In the genomic region with DNA sequence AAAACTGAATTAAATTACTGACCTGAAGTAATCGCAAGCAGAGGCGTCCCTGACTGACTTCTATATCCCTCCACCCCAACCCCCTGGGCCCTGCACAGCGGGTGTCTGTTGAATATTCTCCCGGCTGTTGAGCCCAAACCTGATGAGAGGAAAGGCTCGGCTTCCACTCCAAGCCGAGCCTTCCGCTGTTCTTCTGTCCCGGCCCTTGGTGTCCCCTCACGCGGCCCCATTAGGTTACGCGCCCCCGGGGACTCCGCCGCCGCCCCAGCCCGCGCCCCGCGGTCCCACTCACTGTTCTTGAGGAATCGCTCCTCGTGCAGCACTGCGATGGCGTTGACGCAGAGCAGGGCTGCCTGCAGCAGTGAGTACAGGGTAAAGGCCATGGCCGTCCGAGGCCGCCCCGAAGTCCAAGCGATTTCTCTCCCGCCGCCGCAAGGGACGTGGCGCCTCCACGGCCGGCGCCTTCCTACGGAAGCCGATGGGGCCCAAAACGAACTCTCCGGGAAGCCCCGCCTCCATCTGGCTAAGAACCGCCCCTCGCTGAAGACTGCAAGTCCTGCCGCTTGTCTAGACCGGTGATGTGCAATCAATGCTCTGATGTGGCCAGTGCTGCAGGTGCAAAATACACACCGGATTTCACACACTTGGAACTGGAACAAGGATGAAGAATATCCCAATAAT, we compare ENCODE assay signal across 1 cellular context.
A peak's percentile ranks its signal among the peaks of the same experiment; 100 is the strongest.
TF ChIP-seq lines count a peak whose summit lies in the region.

A gene with protein sequence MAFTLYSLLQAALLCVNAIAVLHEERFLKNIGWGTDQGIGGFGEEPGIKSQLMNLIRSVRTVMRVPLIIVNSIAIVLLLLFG (minus strand): TSS at position 470 of the 681 bp plus-strand sequence. CDS start 87 bp downstream, at position 383.

TF ChIP-seq in HepG2, 621 proteins besides CTCF, POLR2A, EP300 and RAD21 (continued from another document and continues in another):
- no peak for TF ChIP-seq ZNF142 (CRISPR knock-in tag; IDR thresholded peaks at IDR 0.05)
- TF ChIP-seq, protein P1, sequence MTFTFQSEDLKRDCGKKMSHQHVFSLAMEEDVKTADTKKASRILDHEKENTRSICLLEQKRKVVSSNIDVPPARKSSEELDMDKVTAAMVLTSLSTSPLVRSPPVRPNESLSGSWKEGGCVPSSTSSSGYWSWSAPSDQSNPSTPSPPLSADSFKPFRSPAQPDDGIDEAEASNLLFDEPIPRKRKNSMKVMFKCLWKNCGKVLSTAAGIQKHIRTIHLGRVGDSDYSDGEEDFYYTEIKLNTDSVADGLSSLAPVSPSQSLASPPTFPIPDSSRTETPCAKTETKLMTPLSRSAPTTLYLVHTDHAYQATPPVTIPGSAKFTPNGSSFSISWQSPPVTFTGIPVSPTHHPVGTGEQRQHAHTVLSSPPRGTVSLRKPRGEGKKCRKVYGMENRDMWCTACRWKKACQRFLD (CRISPR knock-in tag; IDR thresholded peaks at IDR 0.05; ENCODE audit: borderline replicate concordance) = no peak
- peak; percentile 66 for TF ChIP-seq SIX4 (CRISPR knock-in tag; IDR thresholded peaks at IDR 0.05)
- TF ChIP-seq, protein P2, sequence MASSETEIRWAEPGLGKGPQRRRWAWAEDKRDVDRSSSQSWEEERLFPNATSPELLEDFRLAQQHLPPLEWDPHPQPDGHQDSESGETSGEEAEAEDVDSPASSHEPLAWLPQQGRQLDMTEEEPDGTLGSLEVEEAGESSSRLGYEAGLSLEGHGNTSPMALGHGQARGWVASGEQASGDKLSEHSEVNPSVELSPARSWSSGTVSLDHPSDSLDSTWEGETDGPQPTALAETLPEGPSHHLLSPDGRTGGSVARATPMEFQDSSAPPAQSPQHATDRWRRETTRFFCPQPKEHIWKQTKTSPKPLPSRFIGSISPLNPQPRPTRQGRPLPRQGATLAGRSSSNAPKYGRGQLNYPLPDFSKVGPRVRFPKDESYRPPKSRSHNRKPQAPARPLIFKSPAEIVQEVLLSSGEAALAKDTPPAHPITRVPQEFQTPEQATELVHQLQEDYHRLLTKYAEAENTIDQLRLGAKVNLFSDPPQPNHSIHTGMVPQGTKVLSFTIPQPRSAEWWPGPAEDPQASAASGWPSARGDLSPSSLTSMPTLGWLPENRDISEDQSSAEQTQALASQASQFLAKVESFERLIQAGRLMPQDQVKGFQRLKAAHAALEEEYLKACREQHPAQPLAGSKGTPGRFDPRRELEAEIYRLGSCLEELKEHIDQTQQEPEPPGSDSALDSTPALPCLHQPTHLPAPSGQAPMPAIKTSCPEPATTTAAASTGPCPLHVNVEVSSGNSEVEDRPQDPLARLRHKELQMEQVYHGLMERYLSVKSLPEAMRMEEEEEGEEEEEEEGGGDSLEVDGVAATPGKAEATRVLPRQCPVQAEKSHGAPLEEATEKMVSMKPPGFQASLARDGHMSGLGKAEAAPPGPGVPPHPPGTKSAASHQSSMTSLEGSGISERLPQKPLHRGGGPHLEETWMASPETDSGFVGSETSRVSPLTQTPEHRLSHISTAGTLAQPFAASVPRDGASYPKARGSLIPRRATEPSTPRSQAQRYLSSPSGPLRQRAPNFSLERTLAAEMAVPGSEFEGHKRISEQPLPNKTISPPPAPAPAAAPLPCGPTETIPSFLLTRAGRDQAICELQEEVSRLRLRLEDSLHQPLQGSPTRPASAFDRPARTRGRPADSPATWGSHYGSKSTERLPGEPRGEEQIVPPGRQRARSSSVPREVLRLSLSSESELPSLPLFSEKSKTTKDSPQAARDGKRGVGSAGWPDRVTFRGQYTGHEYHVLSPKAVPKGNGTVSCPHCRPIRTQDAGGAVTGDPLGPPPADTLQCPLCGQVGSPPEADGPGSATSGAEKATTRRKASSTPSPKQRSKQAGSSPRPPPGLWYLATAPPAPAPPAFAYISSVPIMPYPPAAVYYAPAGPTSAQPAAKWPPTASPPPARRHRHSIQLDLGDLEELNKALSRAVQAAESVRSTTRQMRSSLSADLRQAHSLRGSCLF (CRISPR knock-in tag; IDR thresholded peaks at IDR 0.05; ENCODE audit: borderline replicate concordance) = 0 out of 2 replicates have a peak, but pooled peaks have one; percentile 20
- no peak for TF ChIP-seq RFX1 (IDR thresholded peaks at IDR 0.05)
- TF ChIP-seq ARNTL (CRISPR knock-in tag; IDR thresholded peaks at IDR 0.05) = no peak
- TF ChIP-seq, protein P3, sequence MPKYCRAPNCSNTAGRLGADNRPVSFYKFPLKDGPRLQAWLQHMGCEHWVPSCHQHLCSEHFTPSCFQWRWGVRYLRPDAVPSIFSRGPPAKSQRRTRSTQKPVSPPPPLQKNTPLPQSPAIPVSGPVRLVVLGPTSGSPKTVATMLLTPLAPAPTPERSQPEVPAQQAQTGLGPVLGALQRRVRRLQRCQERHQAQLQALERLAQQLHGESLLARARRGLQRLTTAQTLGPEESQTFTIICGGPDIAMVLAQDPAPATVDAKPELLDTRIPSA (CRISPR knock-in tag; IDR thresholded peaks at IDR 0.05; ENCODE audit: borderline replicate concordance) = no peak
- TF ChIP-seq EED (CRISPR knock-in tag; IDR thresholded peaks at IDR 0.05) = no peak
- TF ChIP-seq BHLHE40 (IDR thresholded peaks at IDR 0.05; ENCODE audit: low read length) = no peak
- peak; percentile 68 for TF ChIP-seq JARID2 (CRISPR knock-in tag; IDR thresholded peaks at IDR 0.05; ENCODE audit: insufficient replicate concordance)
- no peak for TF ChIP-seq NBN (conservative IDR thresholded peaks at IDR 0.05)
- TF ChIP-seq, protein P4, sequence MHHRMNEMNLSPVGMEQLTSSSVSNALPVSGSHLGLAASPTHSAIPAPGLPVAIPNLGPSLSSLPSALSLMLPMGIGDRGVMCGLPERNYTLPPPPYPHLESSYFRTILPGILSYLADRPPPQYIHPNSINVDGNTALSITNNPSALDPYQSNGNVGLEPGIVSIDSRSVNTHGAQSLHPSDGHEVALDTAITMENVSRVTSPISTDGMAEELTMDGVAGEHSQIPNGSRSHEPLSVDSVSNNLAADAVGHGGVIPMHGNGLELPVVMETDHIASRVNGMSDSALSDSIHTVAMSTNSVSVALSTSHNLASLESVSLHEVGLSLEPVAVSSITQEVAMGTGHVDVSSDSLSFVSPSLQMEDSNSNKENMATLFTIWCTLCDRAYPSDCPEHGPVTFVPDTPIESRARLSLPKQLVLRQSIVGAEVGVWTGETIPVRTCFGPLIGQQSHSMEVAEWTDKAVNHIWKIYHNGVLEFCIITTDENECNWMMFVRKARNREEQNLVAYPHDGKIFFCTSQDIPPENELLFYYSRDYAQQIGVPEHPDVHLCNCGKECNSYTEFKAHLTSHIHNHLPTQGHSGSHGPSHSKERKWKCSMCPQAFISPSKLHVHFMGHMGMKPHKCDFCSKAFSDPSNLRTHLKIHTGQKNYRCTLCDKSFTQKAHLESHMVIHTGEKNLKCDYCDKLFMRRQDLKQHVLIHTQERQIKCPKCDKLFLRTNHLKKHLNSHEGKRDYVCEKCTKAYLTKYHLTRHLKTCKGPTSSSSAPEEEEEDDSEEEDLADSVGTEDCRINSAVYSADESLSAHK (CRISPR knock-in tag; IDR thresholded peaks at IDR 0.05; ENCODE audit: borderline replicate concordance) = no peak
- peak; percentile 95 for TF ChIP-seq ZFX (CRISPR knock-in tag; IDR thresholded peaks at IDR 0.05; ENCODE audit: low read depth)
- TF ChIP-seq ZFAT (CRISPR knock-in tag; conservative IDR thresholded peaks at IDR 0.05) = no peak
- TF ChIP-seq GTF2F1 (IDR thresholded peaks at IDR 0.05; ENCODE audit: low read length) = no peak
- no peak; the same call in 1 of the 2 replicates for TF ChIP-seq ZSCAN31 (CRISPR knock-in tag; IDR thresholded peaks at IDR 0.05; ENCODE audit: low read depth)
- TF ChIP-seq ELF3 (CRISPR knock-in tag; IDR thresholded peaks at IDR 0.05) = peak; percentile 50; the same call in 1 of the 2 replicates
- TF ChIP-seq ZNF567 (CRISPR knock-in tag; IDR thresholded peaks at IDR 0.05; ENCODE audit: borderline replicate concordance) = no peak
- TF ChIP-seq ZNF530 (CRISPR knock-in tag; IDR thresholded peaks at IDR 0.05; ENCODE audit: low read depth) = no peak
- TF ChIP-seq, protein P5, sequence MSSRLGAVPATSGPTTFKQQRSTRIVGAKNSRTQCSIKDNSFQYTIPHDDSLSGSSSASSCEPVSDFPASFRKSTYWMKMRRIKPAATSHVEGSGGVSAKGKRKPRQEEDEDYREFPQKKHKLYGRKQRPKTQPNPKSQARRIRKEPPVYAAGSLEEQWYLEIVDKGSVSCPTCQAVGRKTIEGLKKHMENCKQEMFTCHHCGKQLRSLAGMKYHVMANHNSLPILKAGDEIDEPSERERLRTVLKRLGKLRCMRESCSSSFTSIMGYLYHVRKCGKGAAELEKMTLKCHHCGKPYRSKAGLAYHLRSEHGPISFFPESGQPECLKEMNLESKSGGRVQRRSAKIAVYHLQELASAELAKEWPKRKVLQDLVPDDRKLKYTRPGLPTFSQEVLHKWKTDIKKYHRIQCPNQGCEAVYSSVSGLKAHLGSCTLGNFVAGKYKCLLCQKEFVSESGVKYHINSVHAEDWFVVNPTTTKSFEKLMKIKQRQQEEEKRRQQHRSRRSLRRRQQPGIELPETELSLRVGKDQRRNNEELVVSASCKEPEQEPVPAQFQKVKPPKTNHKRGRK (CRISPR knock-in tag; IDR thresholded peaks at IDR 0.05) = no peak
- TF ChIP-seq NFATC3 (CRISPR knock-in tag; IDR thresholded peaks at IDR 0.05) = 0 out of 2 replicates have a peak, but pooled peaks have one; percentile 67
- TF ChIP-seq ZNF225 (CRISPR knock-in tag; IDR thresholded peaks at IDR 0.05) = no peak
- TF ChIP-seq ZNF317 (CRISPR knock-in tag; IDR thresholded peaks at IDR 0.05) = no peak
- TF ChIP-seq ZNF550 (CRISPR knock-in tag; IDR thresholded peaks at IDR 0.05; ENCODE audit: borderline replicate concordance) = no peak
- TF ChIP-seq FOXO4 (CRISPR knock-in tag; conservative IDR thresholded peaks at IDR 0.05) = no peak
- TF ChIP-seq ZNF30 (CRISPR knock-in tag; IDR thresholded peaks at IDR 0.05) = no peak
- no peak for TF ChIP-seq ZNF749 (CRISPR knock-in tag; IDR thresholded peaks at IDR 0.05; ENCODE audit: borderline replicate concordance)
- TF ChIP-seq ZNF275 (CRISPR knock-in tag; IDR thresholded peaks at IDR 0.05; ENCODE audit: borderline replicate concordance) = no peak
- TF ChIP-seq TAF15 (IDR thresholded peaks at IDR 0.05; ENCODE audit: low read depth, low read length, poor library complexity, severe bottlenecking) = no peak
- no peak; the same call in 1 of the 2 replicates for TF ChIP-seq ESRRA (CRISPR knock-in tag; IDR thresholded peaks at IDR 0.05; ENCODE audit: low read depth)
- TF ChIP-seq TEAD2 (CRISPR knock-in tag; IDR thresholded peaks at IDR 0.05) = no peak
- TF ChIP-seq XRCC5 (optimal IDR thresholded peaks at IDR 0.05; ENCODE audit: low read length) = peak; percentile 17
